In genomic region chr4:21879187-21879586, GRCh38 we compare ENCODE assay signal across 1 cellular context.
TF ChIP-seq lines count a peak whose summit lies in the region.

No MANE protein-coding gene starts in this region.

TF ChIP-seq in GM23338, 12 proteins besides CTCF, POLR2A, EP300 and RAD21 (continued from another document):
- TF ChIP-seq STAT1 (IDR thresholded peaks at IDR 0.05; ENCODE audit: unreplicated experiment) (no peak), ZNF114 (CRISPR knock-in tag; IDR thresholded peaks at IDR 0.05) (no peak), EZH2 (IDR thresholded peaks at IDR 0.05; ENCODE audit: low read depth, unreplicated experiment) (no peak), ZNF462 (CRISPR knock-in tag; IDR thresholded peaks at IDR 0.05) (no peak), NANOG (IDR thresholded peaks at IDR 0.05; ENCODE audit: borderline replicate concordance) (no peak), ZNF331 (CRISPR knock-in tag; IDR thresholded peaks at IDR 0.05; ENCODE audit: low read depth) (no peak)
